1 cellular context compared by ENCODE assay signal in the genomic region with DNA sequence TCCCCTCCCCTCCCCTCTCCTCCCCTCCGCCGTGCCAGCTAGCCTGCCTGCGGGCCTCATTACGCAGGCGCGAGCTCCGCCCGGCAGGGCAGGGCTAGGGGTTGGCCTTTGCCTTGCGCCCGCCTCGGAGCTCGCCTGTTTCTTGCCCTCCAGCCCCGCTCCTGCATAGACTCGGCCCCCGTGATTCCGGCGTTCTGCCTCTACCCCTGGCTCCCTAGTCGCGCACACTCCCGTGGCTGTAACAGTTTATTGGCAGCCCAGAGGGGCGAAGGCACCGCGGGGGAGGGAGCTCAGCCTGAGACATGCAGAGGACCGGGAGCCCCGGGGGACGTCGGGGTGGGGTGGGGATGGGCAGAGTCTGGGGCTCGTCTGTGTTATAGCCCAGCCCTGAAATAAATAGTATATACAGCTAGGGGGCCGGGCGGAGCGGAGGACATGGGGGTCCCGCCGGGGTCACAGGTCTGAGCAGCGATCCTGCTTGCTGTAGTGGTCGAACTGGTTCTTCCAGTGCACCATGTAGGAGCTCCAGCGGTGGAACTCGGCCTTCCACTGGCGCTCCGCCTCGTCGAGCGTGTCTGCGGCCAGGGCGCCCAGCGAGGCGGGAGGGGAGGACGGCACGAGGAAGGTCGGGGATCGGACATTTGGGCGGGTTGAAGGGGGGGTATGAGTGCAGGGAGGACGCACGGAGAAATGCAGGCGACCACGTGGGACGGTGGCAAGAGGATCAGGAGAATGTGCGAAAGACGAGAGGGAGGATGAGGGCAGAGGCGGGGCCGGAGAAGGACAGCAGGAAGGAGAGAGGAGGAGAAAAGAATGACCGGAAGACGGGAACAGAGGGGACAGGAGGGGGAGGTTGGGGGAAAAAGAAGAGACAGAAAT.
TF ChIP-seq lines count a peak whose summit lies in the region.

No MANE protein-coding gene starts in this region.

TF ChIP-seq in K562, 482 proteins besides CTCF, POLR2A, EP300 and RAD21 (continued from another document and continues in another):
- TF ChIP-seq ZBTB40 (IDR thresholded peaks at IDR 0.05) (peak; percentile 84), ZBTB40 (CRISPR knock-in tag; IDR thresholded peaks at IDR 0.05) (no peak), ZNF408 (CRISPR knock-in tag; IDR thresholded peaks at IDR 0.05; ENCODE audit: low read depth) (no peak), U2AF1 (optimal IDR thresholded peaks at IDR 0.05; ENCODE audit: low read depth, low read length) (no peak), ZEB2 (IDR thresholded peaks at IDR 0.05) (peak; percentile 71), FOXM1 (IDR thresholded peaks at IDR 0.05; ENCODE audit: low read depth) (no peak), FOXM1 (CRISPR knock-in tag; IDR thresholded peaks at IDR 0.05; ENCODE audit: low read depth) (0 out of 2 replicates have a peak, but pooled peaks have one; percentile 80), RCOR1 (IDR thresholded peaks at IDR 0.05; ENCODE audit: borderline replicate concordance in 1 of 2, low read depth in 2 of 2, low read length in 2 of 2) (peak in 1 of 2 experiments; percentile 41; a peak in 1 of 4 replicates), PTTG1 (tag; IDR thresholded peaks at IDR 0.05; ENCODE audit: low read depth) (no peak), ZBTB8A (IDR thresholded peaks at IDR 0.05; ENCODE audit: partially characterized antibody) (no peak), UBTF (IDR thresholded peaks at IDR 0.05; ENCODE audit: borderline replicate concordance in 1 of 2, low read depth in 2 of 2, low read length in 2 of 2) (peak; percentile 75 to 84; a peak in 3 of 4 replicates), ZNF57 (CRISPR knock-in tag; IDR thresholded peaks at IDR 0.05) (no peak), CAMTA2 (CRISPR knock-in tag; conservative IDR thresholded peaks at IDR 0.05) (no peak), MECOM (CRISPR knock-in tag; IDR thresholded peaks at IDR 0.05) (peak; percentile 63; the same call in 1 of the 2 replicates), PML (IDR thresholded peaks at IDR 0.05; ENCODE audit: low read length) (peak; percentile 17; the same call in 1 of the 2 replicates), GABPB1 (CRISPR knock-in tag; IDR thresholded peaks at IDR 0.05) (peak; percentile 1), ZNF224 (CRISPR knock-in tag; IDR thresholded peaks at IDR 0.05) (0 out of 2 replicates have a peak, but pooled peaks have one; percentile 61), CXXC5 (CRISPR knock-in tag; IDR thresholded peaks at IDR 0.05) (peak; percentile 80), FOXA3 (CRISPR knock-in tag; conservative IDR thresholded peaks at IDR 0.05 in 1 of 2, IDR thresholded peaks at IDR 0.05 in 1 of 2) (0 out of 4 replicates have a peak, but pooled peaks of 1 of the 2 experiments have one; percentile 12), NUFIP1 (IDR thresholded peaks at IDR 0.05; ENCODE audit: partially characterized antibody) (peak; percentile 62), THAP7 (CRISPR knock-in tag; IDR thresholded peaks at IDR 0.05) (no peak), MCM2 (IDR thresholded peaks at IDR 0.05; ENCODE audit: low read depth) (no peak), HEY1 (CRISPR knock-in tag; IDR thresholded peaks at IDR 0.05; ENCODE audit: borderline replicate concordance) (no peak), SRSF9 (IDR thresholded peaks at IDR 0.05; ENCODE audit: borderline replicate concordance, low read depth, low read length) (no peak), SRSF3 (IDR thresholded peaks at IDR 0.05; ENCODE audit: insufficient read depth, low read length) (no peak), SMAD4 (CRISPR knock-in tag; conservative IDR thresholded peaks at IDR 0.05) (peak; percentile 62; the same call in 1 of the 2 replicates), PHB2 (IDR thresholded peaks at IDR 0.05; ENCODE audit: low read depth) (peak; percentile 63), ZNF143 (CRISPR knock-in tag; IDR thresholded peaks at IDR 0.05) (no peak), KLF16 (IDR thresholded peaks at IDR 0.05) (no peak)
- TF ChIP-seq, protein P1, sequence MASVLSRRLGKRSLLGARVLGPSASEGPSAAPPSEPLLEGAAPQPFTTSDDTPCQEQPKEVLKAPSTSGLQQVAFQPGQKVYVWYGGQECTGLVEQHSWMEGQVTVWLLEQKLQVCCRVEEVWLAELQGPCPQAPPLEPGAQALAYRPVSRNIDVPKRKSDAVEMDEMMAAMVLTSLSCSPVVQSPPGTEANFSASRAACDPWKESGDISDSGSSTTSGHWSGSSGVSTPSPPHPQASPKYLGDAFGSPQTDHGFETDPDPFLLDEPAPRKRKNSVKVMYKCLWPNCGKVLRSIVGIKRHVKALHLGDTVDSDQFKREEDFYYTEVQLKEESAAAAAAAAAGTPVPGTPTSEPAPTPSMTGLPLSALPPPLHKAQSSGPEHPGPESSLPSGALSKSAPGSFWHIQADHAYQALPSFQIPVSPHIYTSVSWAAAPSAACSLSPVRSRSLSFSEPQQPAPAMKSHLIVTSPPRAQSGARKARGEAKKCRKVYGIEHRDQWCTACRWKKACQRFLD (CRISPR knock-in tag; IDR thresholded peaks at IDR 0.05), result peak; percentile 24; the same call in 1 of the 2 replicates
- TF ChIP-seq, protein P2, sequence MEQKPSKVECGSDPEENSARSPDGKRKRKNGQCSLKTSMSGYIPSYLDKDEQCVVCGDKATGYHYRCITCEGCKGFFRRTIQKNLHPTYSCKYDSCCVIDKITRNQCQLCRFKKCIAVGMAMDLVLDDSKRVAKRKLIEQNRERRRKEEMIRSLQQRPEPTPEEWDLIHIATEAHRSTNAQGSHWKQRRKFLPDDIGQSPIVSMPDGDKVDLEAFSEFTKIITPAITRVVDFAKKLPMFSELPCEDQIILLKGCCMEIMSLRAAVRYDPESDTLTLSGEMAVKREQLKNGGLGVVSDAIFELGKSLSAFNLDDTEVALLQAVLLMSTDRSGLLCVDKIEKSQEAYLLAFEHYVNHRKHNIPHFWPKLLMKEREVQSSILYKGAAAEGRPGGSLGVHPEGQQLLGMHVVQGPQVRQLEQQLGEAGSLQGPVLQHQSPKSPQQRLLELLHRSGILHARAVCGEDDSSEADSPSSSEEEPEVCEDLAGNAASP (IDR thresholded peaks at IDR 0.05), result no peak
- TF ChIP-seq, protein P3, sequence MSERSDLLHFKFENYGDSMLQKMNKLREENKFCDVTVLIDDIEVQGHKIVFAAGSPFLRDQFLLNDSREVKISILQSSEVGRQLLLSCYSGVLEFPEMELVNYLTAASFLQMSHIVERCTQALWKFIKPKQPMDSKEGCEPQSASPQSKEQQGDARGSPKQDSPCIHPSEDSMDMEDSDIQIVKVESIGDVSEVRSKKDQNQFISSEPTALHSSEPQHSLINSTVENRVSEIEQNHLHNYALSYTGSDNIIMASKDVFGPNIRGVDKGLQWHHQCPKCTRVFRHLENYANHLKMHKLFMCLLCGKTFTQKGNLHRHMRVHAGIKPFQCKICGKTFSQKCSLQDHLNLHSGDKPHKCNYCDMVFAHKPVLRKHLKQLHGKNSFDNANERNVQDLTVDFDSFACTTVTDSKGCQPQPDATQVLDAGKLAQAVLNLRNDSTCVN (CRISPR knock-in tag; IDR thresholded peaks at IDR 0.05), result peak; percentile 96
- TF ChIP-seq, protein P4, sequence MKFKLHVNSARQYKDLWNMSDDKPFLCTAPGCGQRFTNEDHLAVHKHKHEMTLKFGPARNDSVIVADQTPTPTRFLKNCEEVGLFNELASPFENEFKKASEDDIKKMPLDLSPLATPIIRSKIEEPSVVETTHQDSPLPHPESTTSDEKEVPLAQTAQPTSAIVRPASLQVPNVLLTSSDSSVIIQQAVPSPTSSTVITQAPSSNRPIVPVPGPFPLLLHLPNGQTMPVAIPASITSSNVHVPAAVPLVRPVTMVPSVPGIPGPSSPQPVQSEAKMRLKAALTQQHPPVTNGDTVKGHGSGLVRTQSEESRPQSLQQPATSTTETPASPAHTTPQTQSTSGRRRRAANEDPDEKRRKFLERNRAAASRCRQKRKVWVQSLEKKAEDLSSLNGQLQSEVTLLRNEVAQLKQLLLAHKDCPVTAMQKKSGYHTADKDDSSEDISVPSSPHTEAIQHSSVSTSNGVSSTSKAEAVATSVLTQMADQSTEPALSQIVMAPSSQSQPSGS (CRISPR knock-in tag; IDR thresholded peaks at IDR 0.05), result no peak
- TF ChIP-seq, protein P5, sequence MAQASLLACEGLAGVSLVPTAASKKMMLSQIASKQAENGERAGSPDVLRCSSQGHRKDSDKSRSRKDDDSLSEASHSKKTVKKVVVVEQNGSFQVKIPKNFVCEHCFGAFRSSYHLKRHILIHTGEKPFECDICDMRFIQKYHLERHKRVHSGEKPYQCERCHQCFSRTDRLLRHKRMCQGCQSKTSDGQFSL (CRISPR knock-in tag; IDR thresholded peaks at IDR 0.05), result peak; percentile 96
- TF ChIP-seq, protein P5 (tag; IDR thresholded peaks at IDR 0.05), result peak in 1 of 2 experiments; percentile 26; a peak in 1 of 4 replicates
